20 cellular contexts compared by ENCODE assay signal in the genomic region with DNA sequence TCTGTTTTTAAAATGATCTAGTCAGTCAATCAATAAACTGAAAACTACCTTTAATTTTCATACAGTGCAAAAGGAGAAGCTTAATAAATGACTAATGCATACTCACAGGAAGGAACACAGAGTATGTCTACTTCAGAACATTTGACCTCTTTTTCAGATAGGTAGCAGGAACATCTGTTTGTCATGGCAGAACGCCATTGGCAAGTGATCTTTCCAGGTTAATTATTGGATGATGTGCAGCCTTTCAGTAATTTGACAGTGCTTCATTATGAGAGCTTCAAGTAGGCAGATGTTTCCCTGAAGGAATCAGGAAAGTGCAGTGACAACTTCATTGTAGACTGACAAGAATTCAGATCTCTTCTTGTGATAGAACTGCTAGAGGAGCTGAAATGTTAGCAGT.
A peak's percentile ranks its signal among the peaks of the same experiment; 100 is the strongest.
DNase-seq lines count a peak whose midpoint lies in the region; ATAC-seq lines count a peak whose summit lies in the region.
"Had no signal": no experiment of that assay in that cellular context is flagged by ENCODE, and none has a peak within 500 bp of the region (broad histone marks: within the 10 kb centered on the region; RNA-seq: fewer than 3 reads in every experiment).

No MANE protein-coding gene starts in this region.

- peak; percentile 53 for ATAC-seq in GM19043 (IDR thresholded peaks at IDR 0.05; ENCODE audit: low read depth, unreplicated experiment)
- ATAC-seq in HG03432 (IDR thresholded peaks at IDR 0.05; ENCODE audit: unreplicated experiment), result peak; percentile 59
- ATAC-seq in HG03108 (IDR thresholded peaks at IDR 0.05; ENCODE audit: unreplicated experiment), result no peak
- ATAC-seq: activated CD4-positive, CD25-positive, alpha-beta regulatory T cell treated with anti-CD3 and anti-CD28 coated beads, Interleukin-2, amount 50 U/mL, for 24 hours had no signal

- DNase-seq in Caki2 (ENCODE audit: low read depth) (peak; percentile 16), SHP77 (lab: John Stamatoyannopoulos, UW) (peak; percentile 19 to 43), hepatic stellate cell (ENCODE audit: low spot score) (no peak), NCI-H2196 treated with DMSO at 0.1 percent for 48 hours (lab: John Stamatoyannopoulos, UW; ENCODE audit: unreplicated experiment) (no peak), RPMI8226 (no peak)
- DNase-seq: activated CD8-positive, alpha-beta memory T cell treated with anti-CD3 and anti-CD28 coated beads for 24 hours; activated naive CD8-positive, alpha-beta T cell treated with anti-CD3 and anti-CD28 coated beads for 36 hours; brain microvascular endothelial cell; CD4-positive, CD25-positive, alpha-beta regulatory T cell; colonic mucosa; EL; KG1; NCI-H510A; nephron progenitor cell; PC-9; T1000 had no signal

- in situ Hi-C loops in Caki2 (cut with HindIII; ENCODE audit: low pct_unique_long_range_greater_than_20kb, low sequenced_read_pairs), result no loop called here

Comparison
In these comparisons a context has a peak if more than half of its experiments do, and no peak if none do; other contexts are left out.
1. DNase-seq: peak in Caki2 (single experiment) and SHP77 (2 of 2); none in hepatic stellate cell (single experiment), NCI-H2196 treated with DMSO at 0.1 percent for 48 hours (single experiment) and RPMI8226 (single experiment).